Comparison of ENCODE assay signal across 8 cellular contexts in the genomic region with DNA sequence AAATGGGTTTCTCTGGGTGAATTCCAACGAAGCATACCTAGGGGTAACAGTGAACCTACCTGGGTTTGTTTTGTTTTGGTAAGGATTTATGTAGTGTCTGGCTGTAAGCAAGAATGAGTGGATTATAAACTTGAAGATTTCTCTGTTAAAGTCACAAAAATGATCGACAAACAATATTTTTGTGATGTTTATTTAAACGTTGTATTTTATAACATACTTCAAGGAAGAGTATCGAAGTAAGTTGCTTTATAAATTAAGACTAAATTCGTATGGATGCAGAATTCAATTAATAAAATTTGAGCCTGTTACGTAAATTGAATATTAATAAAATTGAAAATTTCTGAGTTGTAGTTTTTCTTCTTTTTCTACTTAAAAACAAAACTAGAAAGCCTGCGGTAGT. TPM values are rescaled to one million over a fixed set of nuclear protein-coding genes. Genes with fewer than 3 reads are reported as not detected.
DNase-seq lines count a peak whose midpoint lies in the region; ATAC-seq and TF ChIP-seq lines count a peak whose summit lies in the region.

No MANE protein-coding gene starts in this region.

- intact Hi-C loops in left lung (cut with DNase I) (no loop called here), thyroid gland (cut with DNase I) (no loop called here), left colon (cut with DNase I, micrococcal nuclease) (no loop called here)

- TF ChIP-seq CTCF in left lung (IDR thresholded peaks at IDR 0.05) (no peak), thyroid gland (IDR thresholded peaks at IDR 0.05) (no peak)

- no peaks in the 10 kb centered on the region for H3K36me3 ChIP-seq in adipocyte (ENCODE audit: control insufficient read depth, insufficient read depth, low read length, severe bottlenecking)
- no peaks in the 10 kb centered on the region for H3K36me3 ChIP-seq in left lung
- no peaks in the 10 kb centered on the region for H3K36me3 ChIP-seq in thyroid gland

- peaks cover 16% of the 10 kb centered on the region for H3K27me3 Mint-ChIP-seq in activated T-cell treated with anti-CD3 and anti-CD28 coated beads, Interleukin-2, amount 50 U/mL, for 4 hours (ENCODE audit: low read depth)

- H3K27ac ChIP-seq in left lung = peak overlapping the region; percentile 46 to 57
- H3K27ac ChIP-seq in thyroid gland = peak overlapping the region; percentile 14 to 72 (median 52)

- no peak for DNase-seq in activated T-cell treated with anti-CD3 and anti-CD28 coated beads, Interleukin-2, amount 50 U/mL, for 4 hours
- DNase-seq in activated T-cell treated with anti-CD3 and anti-CD28 coated beads for 4 hours = no peak
- no peak for DNase-seq in adipocyte (ENCODE audit: low read depth)
- DNase-seq in left lung = no peak
- DNase-seq in thyroid gland = no peak
- DNase-seq in left colon = no peak
- DNase-seq in NCI-H2081 treated with DMSO at 0.1 percent for 48 hours (lab: John Stamatoyannopoulos, UW) = no peak

- H3K4me3 Mint-ChIP-seq in activated T-cell treated with anti-CD3 and anti-CD28 coated beads, Interleukin-2, amount 50 U/mL, for 4 hours = peak overlapping the region; percentile 80

- TF ChIP-seq POLR2A in thyroid gland (IDR thresholded peaks at IDR 0.05) = no peak

- H3K4me1 Mint-ChIP-seq in activated T-cell treated with anti-CD3 and anti-CD28 coated beads, Interleukin-2, amount 50 U/mL, for 4 hours (ENCODE audit: low read depth) = peaks cover 11% of the 10 kb centered on the region

- H3K9me3 ChIP-seq in adipocyte (ENCODE audit: control insufficient read depth, low read length) (no peaks in the 10 kb centered on the region), left lung (no peaks in the 10 kb centered on the region), thyroid gland (no peaks in the 10 kb centered on the region)

- no peaks in the 10 kb centered on the region for H3K36me3 Mint-ChIP-seq in activated T-cell treated with anti-CD3 and anti-CD28 coated beads, Interleukin-2, amount 50 U/mL, for 4 hours (ENCODE audit: insufficient read depth)

- no peak for ATAC-seq in activated T-cell treated with anti-CD3 and anti-CD28 coated beads, Interleukin-2, amount 50 U/mL, for 4 hours
- ATAC-seq in left lung (no peak), left colon (no peak), GM21526 (IDR thresholded peaks at IDR 0.05; ENCODE audit: low FRiP score, unreplicated experiment) (no peak)

- peak overlapping the region; percentile 67 for H3K9ac ChIP-seq in adipocyte (ENCODE audit: low read length)

- H3K27me3 ChIP-seq in adipocyte (replicated peaks; ENCODE audit: control insufficient read depth, insufficient read depth, low read length) (peaks cover 8% of the 10 kb centered on the region), left lung (peaks cover 0 to 7% of the 10 kb centered on the region in 2 donors), thyroid gland (no peaks in the 10 kb centered on the region)

- no peaks in the 10 kb centered on the region for H3K9me3 Mint-ChIP-seq in activated T-cell treated with anti-CD3 and anti-CD28 coated beads, Interleukin-2, amount 50 U/mL, for 4 hours

- H3K4me3 ChIP-seq in adipocyte (ENCODE audit: low read length) (peak overlapping the region; percentile 87), left lung (peak overlapping the region; percentile 59 to 62), thyroid gland (replicated peaks in 1 of 3) (peak overlapping the region in 2 of 3 donors; percentile 34 to 57)

- 58 to 67% methylated on average over 7 of the region's 7 CpGs for WGBS in thyroid gland, 2 donors

- H3K4me1 ChIP-seq in adipocyte (ENCODE audit: control insufficient read depth, insufficient read depth, low read length) = peaks cover 5% of the 10 kb centered on the region
- peaks cover 0 to 14% of the 10 kb centered on the region in 2 donors for H3K4me1 ChIP-seq in left lung
- H3K4me1 ChIP-seq in thyroid gland = peaks cover 7 to 12% of the 10 kb centered on the region in 2 donors

RNA-seq across cellular contexts. Expression of a gene that starts 1.0 kb away (rescaled TPM):
- 1 to 10 TPM; 2.8 to 3.9 (median 3.8) TPM for total RNA-seq in activated T-cell treated with anti-CD3 and anti-CD28 coated beads, Interleukin-2, amount 50 U/mL, for 4 hours
- total RNA-seq in left lung (10 to 100 TPM; 10.9 to 11.2 TPM), thyroid gland (10 to 100 TPM; 16.8 to 35.0 (median 25.7) TPM), left colon (10 to 100 TPM; 47.7 to 48.3 TPM)
